Comparison of ENCODE assay signal across 1 cellular context in the genomic region with DNA sequence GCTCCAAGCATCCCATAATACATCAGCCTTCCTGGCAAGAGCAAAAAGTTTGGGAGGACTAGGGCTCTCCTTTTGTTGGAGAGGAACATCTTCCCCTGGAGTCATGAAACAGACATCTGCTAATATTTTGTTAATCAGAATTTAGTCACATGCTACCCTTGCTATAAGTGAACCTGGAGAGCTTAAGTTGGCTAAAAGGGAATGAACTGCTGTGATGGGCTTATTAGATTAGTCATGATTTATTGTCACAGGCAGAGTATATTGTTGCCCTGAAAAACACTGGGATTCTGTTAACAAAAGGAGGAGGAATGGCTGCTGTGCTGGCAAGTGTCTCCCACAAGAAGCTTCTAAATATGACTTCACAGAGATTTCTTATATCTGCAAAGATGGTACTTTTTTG.
TF ChIP-seq lines count a peak whose summit lies in the region.

No MANE protein-coding gene starts in this region.

TF ChIP-seq in K562, 482 proteins besides CTCF, POLR2A, EP300 and RAD21:
- peak; percentile 12 for TF ChIP-seq MEIS2 (IDR thresholded peaks at IDR 0.05; ENCODE audit: partially characterized antibody)
- TF ChIP-seq, protein P1, sequence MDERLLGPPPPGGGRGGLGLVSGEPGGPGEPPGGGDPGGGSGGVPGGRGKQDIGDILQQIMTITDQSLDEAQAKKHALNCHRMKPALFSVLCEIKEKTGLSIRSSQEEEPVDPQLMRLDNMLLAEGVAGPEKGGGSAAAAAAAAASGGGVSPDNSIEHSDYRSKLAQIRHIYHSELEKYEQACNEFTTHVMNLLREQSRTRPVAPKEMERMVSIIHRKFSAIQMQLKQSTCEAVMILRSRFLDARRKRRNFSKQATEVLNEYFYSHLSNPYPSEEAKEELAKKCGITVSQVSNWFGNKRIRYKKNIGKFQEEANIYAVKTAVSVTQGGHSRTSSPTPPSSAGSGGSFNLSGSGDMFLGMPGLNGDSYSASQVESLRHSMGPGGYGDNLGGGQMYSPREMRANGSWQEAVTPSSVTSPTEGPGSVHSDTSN (CRISPR knock-in tag; IDR thresholded peaks at IDR 0.05; ENCODE audit: low read depth): no peak
- TF ChIP-seq, protein P1 (tag; conservative IDR thresholded peaks at IDR 0.05; ENCODE audit: low read depth): 0 out of 2 replicates have a peak, but pooled peaks have one; percentile 16
- TF ChIP-seq ARHGAP35 (IDR thresholded peaks at IDR 0.05; ENCODE audit: partially characterized antibody): no peak
